In genomic region chr1:2210084-2210653, GRCh38 we compare ENCODE assay signal across 1 cellular context.
A peak's percentile ranks its signal among the peaks of the same experiment; 100 is the strongest.
TF ChIP-seq lines count a peak whose summit lies in the region.

No MANE protein-coding gene starts in this region.

TF ChIP-seq in K562, 482 proteins besides CTCF, POLR2A, EP300 and RAD21:
- TF ChIP-seq, protein P1, sequence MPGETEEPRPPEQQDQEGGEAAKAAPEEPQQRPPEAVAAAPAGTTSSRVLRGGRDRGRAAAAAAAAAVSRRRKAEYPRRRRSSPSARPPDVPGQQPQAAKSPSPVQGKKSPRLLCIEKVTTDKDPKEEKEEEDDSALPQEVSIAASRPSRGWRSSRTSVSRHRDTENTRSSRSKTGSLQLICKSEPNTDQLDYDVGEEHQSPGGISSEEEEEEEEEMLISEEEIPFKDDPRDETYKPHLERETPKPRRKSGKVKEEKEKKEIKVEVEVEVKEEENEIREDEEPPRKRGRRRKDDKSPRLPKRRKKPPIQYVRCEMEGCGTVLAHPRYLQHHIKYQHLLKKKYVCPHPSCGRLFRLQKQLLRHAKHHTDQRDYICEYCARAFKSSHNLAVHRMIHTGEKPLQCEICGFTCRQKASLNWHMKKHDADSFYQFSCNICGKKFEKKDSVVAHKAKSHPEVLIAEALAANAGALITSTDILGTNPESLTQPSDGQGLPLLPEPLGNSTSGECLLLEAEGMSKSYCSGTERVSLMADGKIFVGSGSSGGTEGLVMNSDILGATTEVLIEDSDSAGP (CRISPR knock-in tag; IDR thresholded peaks at IDR 0.05) = 0 out of 2 replicates have a peak, but pooled peaks have one; percentile 16
- no peak for TF ChIP-seq ZNF766 (CRISPR knock-in tag; conservative IDR thresholded peaks at IDR 0.05)
- no peak for TF ChIP-seq TFE3 (CRISPR knock-in tag; IDR thresholded peaks at IDR 0.05)
- TF ChIP-seq E2F6 (IDR thresholded peaks at IDR 0.05; ENCODE audit: borderline replicate concordance in 1 of 2, extremely low read depth in 1 of 2, insufficient read depth in 1 of 2, insufficient read length in 1 of 2, low read depth in 1 of 2, low read length in 1 of 2, poor library complexity in 1 of 2, severe bottlenecking in 1 of 2) = peak in 1 of 2 experiments; percentile 55
